30 cellular contexts compared by ENCODE assay signal in the genomic region with DNA sequence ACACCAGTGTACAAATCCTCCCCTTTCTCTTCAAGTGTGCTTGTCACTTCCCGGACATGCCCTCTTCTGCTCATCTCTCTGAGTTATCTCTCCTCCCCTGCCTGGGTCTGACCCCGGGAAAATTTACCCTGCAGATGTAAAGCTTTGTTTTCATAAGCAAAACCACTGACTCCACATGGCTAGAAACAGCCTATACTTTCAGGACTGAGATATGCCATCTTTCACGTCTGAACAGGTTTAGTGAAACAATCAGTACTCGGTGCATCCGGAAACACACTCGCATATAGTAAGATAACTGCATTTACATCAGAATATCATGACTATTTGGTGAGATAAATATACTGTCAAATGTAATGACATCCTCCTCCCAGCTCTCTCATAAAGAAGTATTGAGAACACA.
"Had no signal": no experiment of that assay in that cellular context is flagged by ENCODE, and none has a peak within 500 bp of the region (broad histone marks: within the 10 kb centered on the region; RNA-seq: fewer than 3 reads in every experiment).

No MANE protein-coding gene starts in this region.

- H3K4me3 ChIP-seq: adrenal gland, body of pancreas, heart left ventricle, left lung, lower lobe of right lung, skin epidermis, stomach, thyroid gland, upper lobe of left lung, vagina had no signal

- H3K27me3 ChIP-seq: adrenal gland, body of pancreas, heart left ventricle, left lung, stomach, thyroid gland, upper lobe of left lung, vagina had no signal

- H3K27ac ChIP-seq: adrenal gland, body of pancreas, heart left ventricle, left lung, lower lobe of right lung, skin epidermis, stomach, thyroid gland, upper lobe of left lung, vagina had no signal

- ATAC-seq: activated T-cell treated with anti-CD3 and anti-CD28 coated beads, Interleukin-2, amount 50 U/mL, for 72 hours; body of pancreas; effector memory CD8-positive, alpha-beta T cell; esophagus mucosa; heart left ventricle; left lung; lower lobe of right lung; natural killer cell; sciatic nerve; stimulated activated naive B cell treated with anti-CD40 and anti-IgM and Interleukin-4, amounts not matched to agents 10 μg/mL and 1 μg/mL and 100 μg/mL, for 72 hours; T-cell had no signal

- H3K4me1 ChIP-seq: adrenal gland, body of pancreas, heart left ventricle, left lung, lower lobe of right lung, stomach, thyroid gland, upper lobe of left lung, vagina had no signal

- DNase-seq: activated CD4-positive, alpha-beta T cell treated with anti-CD3 and anti-CD28 coated beads for 4 hours; activated CD4-positive, alpha-beta T cell treated with anti-CD3 and anti-CD28 coated beads, Interleukin-2, amount 50 U/mL, for 4 hours; activated CD4-positive, CD25-positive, alpha-beta regulatory T cell; activated naive CD4-positive, alpha-beta T cell; activated naive CD8-positive, alpha-beta T cell treated with anti-CD3 and anti-CD28 coated beads for 36 hours; activated T-cell treated with anti-CD3 and anti-CD28 coated beads for 4 hours; activated T-cell treated with anti-CD3 and anti-CD28 coated beads, Interleukin-2, amount 50 U/mL, for 72 hours; adrenal gland; aorta; body of pancreas; cortex of kidney; effector memory CD8-positive, alpha-beta T cell; foreskin fibroblast; heart left ventricle; kidney glomerular epithelial cell; left lung; lower lobe of right lung; mesendoderm; natural killer cell; stimulated activated CD4-positive, alpha-beta T cell treated with anti-CD3 and anti-CD28 coated beads, Interleukin-4, amount 100 ng/mL, for 4 hours; stimulated activated CD8-positive, alpha-beta memory T cell treated with anti-CD3 and anti-CD28 coated beads, Interleukin-4, amount 100 ng/mL, for 48 hours; stimulated activated naive B cell treated with anti-CD40 and anti-IgM and Interleukin-4, amounts not matched to agents 10 μg/mL and 1 μg/mL and 100 μg/mL, for 72 hours; stomach; T-cell; thyroid gland; upper lobe of left lung had no signal

- H3K9me3 ChIP-seq: adrenal gland, thyroid gland, upper lobe of left lung, vagina had no signal

- H3K36me3 ChIP-seq: adrenal gland, heart left ventricle, left lung, lower lobe of right lung, stomach, thyroid gland, upper lobe of left lung, vagina had no signal
